11 cellular contexts compared by ENCODE assay signal in the genomic region with DNA sequence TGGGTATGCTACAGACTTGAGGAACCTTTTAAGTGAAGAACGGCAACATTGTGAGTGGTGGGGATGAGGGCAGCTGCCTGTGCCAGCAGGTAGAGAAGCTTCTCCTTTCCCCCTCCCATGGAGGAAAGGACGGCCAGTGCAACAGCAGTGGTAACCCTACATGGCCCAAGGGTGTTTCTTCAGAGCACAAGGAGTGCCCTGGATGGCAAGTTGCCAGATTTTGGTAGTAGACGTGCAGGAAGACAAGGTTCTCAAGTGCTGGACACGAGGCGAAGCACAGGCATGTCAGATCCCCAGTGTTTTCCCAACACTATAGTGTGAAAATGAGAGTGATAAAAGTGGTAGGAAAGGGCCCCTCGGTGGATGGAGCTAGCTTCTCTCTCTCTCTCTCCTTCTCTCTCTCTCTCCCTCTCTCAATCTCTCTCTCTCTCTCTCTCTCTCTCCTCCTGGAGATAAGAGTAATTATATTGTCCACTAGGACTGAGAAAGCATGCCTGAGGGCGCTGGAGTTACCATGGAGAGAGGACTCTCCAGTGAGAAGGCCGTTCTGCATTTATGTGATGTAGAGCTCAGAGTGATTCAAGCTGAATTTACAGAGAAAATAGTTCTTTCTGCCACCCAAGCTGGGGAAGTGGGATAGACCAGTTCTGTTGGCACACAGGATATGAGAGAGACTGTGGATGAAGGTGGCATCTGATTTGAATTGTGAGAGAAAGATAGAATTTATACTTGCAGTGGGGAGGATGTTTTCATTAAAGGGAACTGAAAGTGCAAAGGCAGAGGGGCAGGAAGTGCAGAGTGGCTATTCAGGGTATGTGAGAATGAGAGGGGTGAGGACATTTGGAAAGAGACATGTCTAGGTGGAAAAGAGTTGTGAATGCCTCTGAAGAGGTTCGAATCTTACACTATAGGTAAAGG. TPM values are rescaled to one million over a fixed set of nuclear protein-coding genes. Genes with fewer than 3 reads are reported as not detected.
DNase-seq lines count a peak whose midpoint lies in the region; ATAC-seq, FAIRE-seq and TF ChIP-seq lines count a peak whose summit lies in the region.
"Had no signal": no experiment of that assay in that cellular context is flagged by ENCODE, and none has a peak within 500 bp of the region (broad histone marks: within the 10 kb centered on the region; RNA-seq: fewer than 3 reads in every experiment).

No MANE protein-coding gene starts in this region.

- peaks cover 25% of the 10 kb centered on the region for H3K4me1 ChIP-seq in OCI-LY7 (ENCODE audit: insufficient read depth, low read length, poor library complexity, severe bottlenecking)
- no peaks in the 10 kb centered on the region for H3K4me1 ChIP-seq in small intestine (ENCODE audit: control insufficient read depth in 2 of 2, insufficient read depth in 1 of 2, low read depth in 1 of 2, low read length in 1 of 2)
- H3K4me1 ChIP-seq: right lobe of liver had no signal

- FAIRE-seq in small intestine (lab: Jason Lieb, UNC) = no peak

- H2AFZ ChIP-seq in OCI-LY7 (ENCODE audit: low read length) = peak overlapping the region; percentile 77

- peak overlapping the region; percentile 29 for H3K4me3 ChIP-seq in OCI-LY7 (ENCODE audit: low read depth, low read length, poor library complexity, severe bottlenecking)
- H3K4me3 ChIP-seq in small intestine (ENCODE audit: low read depth in 1 of 2, low read length in 2 of 2) = no peak overlapping the region
- H3K4me3 ChIP-seq: right lobe of liver had no signal

- peak overlapping the region; percentile 68 for H3K4me2 ChIP-seq in OCI-LY7 (ENCODE audit: low read length)

- H3K27ac ChIP-seq in OCI-LY7 (ENCODE audit: low read depth, low read length, poor library complexity, severe bottlenecking) = peak overlapping the region; percentile 53
- no peak overlapping the region for H3K27ac ChIP-seq in small intestine (ENCODE audit: low read depth in 1 of 2, low read length in 1 of 2)
- H3K27ac ChIP-seq: 22Rv1, right lobe of liver had no signal

- BruUV-seq in OCI-LY7 (replicated peaks; lab: Mats Ljungman, UMichigan) = no TSS peak

- H3K27me3 ChIP-seq in small intestine (ENCODE audit: control insufficient read depth in 2 of 2, insufficient read depth in 2 of 2, low read length in 2 of 2) = peaks cover 0 to 3% of the 10 kb centered on the region in 2 donors
- H3K27me3 ChIP-seq: right lobe of liver had no signal

- CTCF ChIA-PET in OCI-LY7 (lab: Charles Lee; ENCODE audit: unreplicated experiment) = no interaction called here

- intact Hi-C loops in OCI-LY7 (cut with micrococcal nuclease; ENCODE audit: unreplicated experiment) = no loop called here

- H3K36me3 ChIP-seq in OCI-LY7 (ENCODE audit: insufficient read depth, low read length) = no peaks in the 10 kb centered on the region
- H3K36me3 ChIP-seq in small intestine (ENCODE audit: control insufficient read depth in 2 of 2, insufficient read depth in 2 of 2, low read length in 2 of 2) = no peaks in the 10 kb centered on the region
- H3K36me3 ChIP-seq: right lobe of liver had no signal

- WGBS in small intestine, 3 donors = 40 to 63% (median 46%) methylated on average over 9 of the region's 9 CpGs

- POLR2A ChIA-PET in OCI-LY7 (lab: Charles Lee) = interaction anchor here (0.5 to 1.1 kb wide), 2 partner anchors 10 to 16 kb away, joined by 3 read pairs; no protein-coding TSS in a partner anchor

- no peaks in the 10 kb centered on the region for H4K20me1 ChIP-seq in OCI-LY7 (ENCODE audit: insufficient read depth, low read length)

- H3K9me3 ChIP-seq in OCI-LY7 (ENCODE audit: low read length) (no peaks in the 10 kb centered on the region), small intestine (ENCODE audit: control insufficient read depth, low read depth) (no peaks in the 10 kb centered on the region)
- H3K9me3 ChIP-seq: right lobe of liver had no signal

- H3K9me2 ChIP-seq in OCI-LY7 (ENCODE audit: insufficient read depth, low read length) = no peaks in the 10 kb centered on the region

- DNase-seq in DMS53 (lab: John Stamatoyannopoulos, UW) (peak; percentile 32), DMS53 treated with DMSO at 0.1 percent for 48 hours (lab: John Stamatoyannopoulos, UW; ENCODE audit: unreplicated experiment) (no peak), OCI-LY7 (ENCODE audit: low spot score) (peak; percentile 70), small intestine (peak; percentile 12), GOT3 (lab: John Stamatoyannopoulos, UW) (no peak), HPDE6-E6E7 (ENCODE audit: extremely low spot score) (no peak)
- no peak for DNase-seq in NK-92 treated with Interleukin-12 subunit alpha and Interleukin-12 subunit beta, amount 100 ng/mL, for 24 hours (lab: John Stamatoyannopoulos, UW)
- DNase-seq: NCI-H146, right lobe of liver had no signal

- no peak for TF ChIP-seq CTCF in OCI-LY7 (conservative IDR thresholded peaks at IDR 0.05; ENCODE audit: low read length)

- H3K79me2 ChIP-seq in OCI-LY7 (ENCODE audit: insufficient read depth, low read depth, low read length) = no peaks in the 10 kb centered on the region; the same call in 1 of the 2 replicates

- ATAC-seq in HG02943 (IDR thresholded peaks at IDR 0.05; ENCODE audit: low read depth, unreplicated experiment) = peak; percentile 99

RNA-seq across cellular contexts. Expression of a gene that starts 25.6 kb away (rescaled TPM):
- 0.50 TPM in 1 of 2 replicates, not detected in the other for total RNA-seq in OCI-LY7 (2014; rRNA removed; shearing (Covaris generic))
- total RNA-seq in OCI-LY7 (2022) = not detected in 2 replicates
- under 1 TPM in 2 of 3 donors, not detected in 1; 0.09 to 0.22 TPM for polyA plus RNA-seq in small intestine

Comparison
In these comparisons a context has a peak if more than half of its experiments do, and no peak if none do; other contexts are left out.
1. DNase-seq: peak in DMS53 (single experiment), OCI-LY7 (single experiment) and small intestine (single experiment); none in DMS53 treated with DMSO at 0.1 percent for 48 hours (single experiment), NK-92 treated with Interleukin-12 subunit alpha and Interleukin-12 subunit beta, amount 100 ng/mL, for 24 hours (single experiment), GOT3 (single experiment) and HPDE6-E6E7 (single experiment).